Comparison of ENCODE assay signal across 22 cellular contexts in genomic region chr22:33652596-33652995, GRCh38.
DNase-seq lines count a peak whose midpoint lies in the region; ATAC-seq and TF ChIP-seq lines count a peak whose summit lies in the region.
"Had no signal": no experiment of that assay in that cellular context is flagged by ENCODE, and none has a peak within 500 bp of the region (broad histone marks: within the 10 kb centered on the region; RNA-seq: fewer than 3 reads in every experiment).

No MANE protein-coding gene starts in this region.

- H4K8ac ChIP-seq in IMR-90 (ENCODE audit: low read depth in 2 of 2, low read length in 2 of 2) (no peak overlapping the region), mesenchymal stem cell (ENCODE audit: low read length) (no peak overlapping the region)

- POLR2A ChIA-PET in IMR-90 (lab: Charles Lee; ENCODE audit: unreplicated experiment): no interaction called here

- H3K27me3 ChIP-seq in IMR-90 (ENCODE audit: control insufficient read depth, insufficient read depth, low read length) (no peaks in the 10 kb centered on the region), brain microvascular endothelial cell (replicated peaks) (no peaks in the 10 kb centered on the region), mesenchymal stem cell (ENCODE audit: control insufficient read depth in 1 of 2, insufficient read depth in 1 of 2, low read length in 2 of 2) (no peaks in the 10 kb centered on the region)
- H3K27me3 ChIP-seq: body of pancreas, esophagus squamous epithelium had no signal

- no peak overlapping the region for H3K56ac ChIP-seq in IMR-90 (ENCODE audit: extremely low read depth, insufficient read depth, low read length)

- H3K9ac ChIP-seq in IMR-90 (ENCODE audit: low read depth, low read length) (no peak overlapping the region), mesenchymal stem cell (ENCODE audit: low read length) (no peak overlapping the region)

- H3K79me1 ChIP-seq in IMR-90 (ENCODE audit: low read depth in 1 of 2, low read length in 2 of 2) (no peaks in the 10 kb centered on the region; a peak in 1 of 4 replicates), mesenchymal stem cell (replicated peaks; ENCODE audit: low read length, poor library complexity, severe bottlenecking) (peaks cover 1% of the 10 kb centered on the region)

- no peaks in the 10 kb centered on the region for H3K4me1 Mint-ChIP-seq in activated CD4-positive, alpha-beta T cell treated with anti-CD3 and anti-CD28 coated beads, Interleukin-2, amount 10 ng/mL, durations not matched to agents 24 days and 14 days
- H3K4me1 Mint-ChIP-seq: activated naive CD8-positive, alpha-beta T cell treated with anti-CD3 and anti-CD28 coated beads, Interleukin-2, amount 10 ng/mL, durations not matched to agents 7 days and 5 days; CD14-positive monocyte had no signal

- H2AK5ac ChIP-seq in IMR-90 (ENCODE audit: low read depth, low read length) (no peak overlapping the region), mesenchymal stem cell (ENCODE audit: low read length, severe bottlenecking) (no peak overlapping the region)

- H3K27ac Mint-ChIP-seq in activated CD4-positive, alpha-beta T cell treated with anti-CD3 and anti-CD28 coated beads, Interleukin-2, amount 10 ng/mL, durations not matched to agents 24 days and 14 days: no peak overlapping the region
- H3K27ac Mint-ChIP-seq: activated naive CD8-positive, alpha-beta T cell treated with anti-CD3 and anti-CD28 coated beads, Interleukin-2, amount 10 ng/mL, durations not matched to agents 7 days and 5 days; CD14-positive monocyte had no signal

- H3K9me3 ChIP-seq in IMR-90 (ENCODE audit: control insufficient read depth, insufficient read depth, low read length) (no peaks in the 10 kb centered on the region), mesenchymal stem cell (ENCODE audit: control insufficient read depth, low read length) (peaks cover 4% of the 10 kb centered on the region)
- H3K9me3 ChIP-seq: body of pancreas, esophagus squamous epithelium, mucosa of descending colon had no signal

- CTCF ChIA-PET in IMR-90 (lab: Yijun Ruan, JAX): interaction anchor here (0.7 kb wide), 1 partner anchor 31 kb away, joined by 9 read pairs; no protein-coding TSS in a partner anchor

- H3K4me2 ChIP-seq in IMR-90 (ENCODE audit: low read depth, low read length): no peak overlapping the region
- H3K4me2 ChIP-seq in mesenchymal stem cell (ENCODE audit: low read length, poor library complexity, severe bottlenecking): no peak overlapping the region

- H3K23ac ChIP-seq in IMR-90 (ENCODE audit: low read depth, low read length): no peak overlapping the region
- no peak overlapping the region for H3K23ac ChIP-seq in mesenchymal stem cell (ENCODE audit: low read length in 2 of 2)

- H2BK120ac ChIP-seq in IMR-90 (ENCODE audit: low read depth, low read length) (no peak overlapping the region), mesenchymal stem cell (ENCODE audit: low read depth, low read length) (no peak overlapping the region)

- H3K36me3 Mint-ChIP-seq in activated CD4-positive, alpha-beta T cell treated with anti-CD3 and anti-CD28 coated beads, Interleukin-2, amount 10 ng/mL, durations not matched to agents 24 days and 14 days (ENCODE audit: low read depth): no peaks in the 10 kb centered on the region
- H3K36me3 Mint-ChIP-seq: activated naive CD8-positive, alpha-beta T cell treated with anti-CD3 and anti-CD28 coated beads, Interleukin-2, amount 10 ng/mL, durations not matched to agents 7 days and 5 days; CD14-positive monocyte had no signal

- H2AFZ ChIP-seq in IMR-90 (replicated peaks; ENCODE audit: low read length, poor library complexity): no peak overlapping the region
- H2AFZ ChIP-seq in mesenchymal stem cell (ENCODE audit: low read depth, low read length): no peak overlapping the region

- peak; percentile 44 for ATAC-seq in IMR-90 (ENCODE audit: low read depth)
- ATAC-seq in HG03108 (IDR thresholded peaks at IDR 0.05; ENCODE audit: unreplicated experiment): no peak
- no peak for ATAC-seq in GM21717 (IDR thresholded peaks at IDR 0.05; ENCODE audit: unreplicated experiment)
- no peak for ATAC-seq in HG02970 (IDR thresholded peaks at IDR 0.05; ENCODE audit: low FRiP score, unreplicated experiment)
- ATAC-seq: body of pancreas, mucosa of descending colon, Panc1 had no signal

- no peak for TF ChIP-seq RAD21 in IMR-90 (IDR thresholded peaks at IDR 0.05; ENCODE audit: low read length)

- no peak for TF ChIP-seq POLR2A in IMR-90 (IDR thresholded peaks at IDR 0.05; ENCODE audit: low read depth, low read length)

- no peak overlapping the region for H3K27ac ChIP-seq in IMR-90 (ENCODE audit: insufficient read depth, low read length)
- H3K27ac ChIP-seq in brain microvascular endothelial cell: no peak overlapping the region
- no peak overlapping the region for H3K27ac ChIP-seq in mesenchymal stem cell (ENCODE audit: low read length, poor library complexity, severe bottlenecking)
- H3K27ac ChIP-seq: body of pancreas, esophagus squamous epithelium, left ventricle myocardium inferior had no signal

- no peak for TF ChIP-seq CTCF in IMR-90 (conservative IDR thresholded peaks at IDR 0.05; ENCODE audit: low read depth, low read length)
- no peak for TF ChIP-seq CTCF in brain microvascular endothelial cell (IDR thresholded peaks at IDR 0.05; ENCODE audit: low read depth, low read length, missing control alignments)

- H4K91ac ChIP-seq in IMR-90 (ENCODE audit: insufficient read depth, low read depth, low read length) (no peak overlapping the region), mesenchymal stem cell (ENCODE audit: low read length) (no peak overlapping the region)

- H3K18ac ChIP-seq in IMR-90 (ENCODE audit: low read depth, low read length): no peak overlapping the region
- H3K18ac ChIP-seq in mesenchymal stem cell (ENCODE audit: low read depth in 1 of 2, low read length in 2 of 2): no peak overlapping the region

- H2BK15ac ChIP-seq in IMR-90 (ENCODE audit: low read depth, low read length) (no peak overlapping the region), mesenchymal stem cell (ENCODE audit: low read depth, poor library complexity, severe bottlenecking) (no peak overlapping the region)

- H3K4me1 ChIP-seq in IMR-90 (ENCODE audit: control insufficient read depth, insufficient read depth, low read length) (0 out of 2 replicates have a peak, but pooled peaks cover 1% of the 10 kb centered on the region), mesenchymal stem cell (ENCODE audit: control insufficient read depth, insufficient read depth, low read depth, low read length) (no peaks in the 10 kb centered on the region)

- intact Hi-C loops in IMR-90 (cut with micrococcal nuclease): no loop called here
- intact Hi-C loops in activated CD4-positive, alpha-beta T cell treated with anti-CD3 and anti-CD28 coated beads, Interleukin-2, amount 10 ng/mL, durations not matched to agents 24 days and 14 days (cut with micrococcal nuclease): no loop called here

- no peaks in the 10 kb centered on the region for H4K20me1 ChIP-seq in IMR-90 (ENCODE audit: insufficient read depth, low read length)

- no TSS peak for BruUV-seq in IMR-90 (replicated peaks; lab: Mats Ljungman, UMichigan)

- H3K36me3 ChIP-seq in IMR-90 (ENCODE audit: control insufficient read depth, insufficient read depth, low read length): no peaks in the 10 kb centered on the region
- H3K36me3 ChIP-seq in brain microvascular endothelial cell (replicated peaks): no peaks in the 10 kb centered on the region
- H3K36me3 ChIP-seq in mesenchymal stem cell (ENCODE audit: control insufficient read depth in 1 of 2, insufficient read depth in 2 of 2, low read depth in 1 of 2, low read length in 2 of 2): peaks cover 0 to 19% of the 10 kb centered on the region in 2 experiments

- no peak overlapping the region for H2AK9ac ChIP-seq in IMR-90 (replicated peaks; ENCODE audit: low read depth, low read length, poor library complexity)

- H2BK12ac ChIP-seq in mesenchymal stem cell (ENCODE audit: low read length in 2 of 2): no peak overlapping the region

- DNase-seq in AG08395 (ENCODE audit: low spot score) (peak; percentile 3), IMR-90 (peak; percentile 31), brain microvascular endothelial cell (peak; percentile 1), mesenchymal stem cell (peak; percentile 52)
- DNase-seq in activated CD4-positive, alpha-beta T cell treated with anti-CD3 and anti-CD28 coated beads, Interleukin-2, amount 10 ng/mL, durations not matched to agents 24 days and 14 days: no peak
- DNase-seq: ACHN; activated CD4-positive, alpha-beta T cell treated with anti-CD3 and anti-CD28 coated beads, Interleukin-2, amount 50 U/mL, for 48 hours; activated CD8-positive, alpha-beta memory T cell treated with anti-CD3 and anti-CD28 coated beads, Interleukin-2, amount 50 U/mL, for 48 hours; activated naive CD8-positive, alpha-beta T cell treated with anti-CD3 and anti-CD28 coated beads, Interleukin-2, amount 10 ng/mL, durations not matched to agents 7 days and 5 days; body of pancreas; effector memory CD4-positive, alpha-beta T cell; esophagus squamous epithelium; left ventricle myocardium inferior; mucosa of descending colon; NCI-H1105; NCI-H2107; posterior cingulate gyrus had no signal

- in situ Hi-C loops in IMR-90 (cut with MboI; ENCODE audit: low sequenced_read_pairs): no loop called here
- in situ Hi-C loops in brain microvascular endothelial cell (cut with HindIII; ENCODE audit: low pct_ligation_motif_present, low sequenced_read_pairs): no loop called here

- no peaks in the 10 kb centered on the region for H3K9me1 ChIP-seq in IMR-90 (ENCODE audit: insufficient read depth, low read length)

- H4K5ac ChIP-seq in IMR-90 (ENCODE audit: low read depth, low read length): no peak overlapping the region

- no peak overlapping the region for H2BK20ac ChIP-seq in IMR-90 (ENCODE audit: low read depth, low read length)

- H3K4me3 Mint-ChIP-seq in activated CD4-positive, alpha-beta T cell treated with anti-CD3 and anti-CD28 coated beads, Interleukin-2, amount 10 ng/mL, durations not matched to agents 24 days and 14 days: no peak overlapping the region
- H3K4me3 Mint-ChIP-seq: activated naive CD8-positive, alpha-beta T cell treated with anti-CD3 and anti-CD28 coated beads, Interleukin-2, amount 10 ng/mL, durations not matched to agents 7 days and 5 days; CD14-positive monocyte had no signal

- H3K4me3 ChIP-seq in IMR-90 (ENCODE audit: insufficient read depth, low read depth, low read length) (no peak overlapping the region), brain microvascular endothelial cell (ENCODE audit: low read depth, low read length) (no peak overlapping the region), mesenchymal stem cell (ENCODE audit: insufficient read depth in 1 of 2, low read depth in 1 of 2, low read length in 2 of 2) (no peak overlapping the region)
- H3K4me3 ChIP-seq: body of pancreas, esophagus squamous epithelium, left ventricle myocardium inferior, mucosa of descending colon had no signal

- dilution Hi-C loops in IMR-90 (cut with HindIII; ENCODE audit: low sequenced_read_pairs, unreplicated experiment): no loop called here

- WGBS in IMR-90 (ENCODE audit: extremely low coverage in 2 of 2, insufficient read length in 1 of 2), 2 experiments: 0% methylated on average over 2 of the region's 5 CpGs; no CpG with 5 or more reads in 1 of the 2 experiments
- whole genome bisulfite sequencing in mesenchymal stem cell: 8% methylated on average over 4 of the region's 5 CpGs

- no peaks in the 10 kb centered on the region for H3K27me3 Mint-ChIP-seq in activated CD4-positive, alpha-beta T cell treated with anti-CD3 and anti-CD28 coated beads, Interleukin-2, amount 10 ng/mL, durations not matched to agents 24 days and 14 days
- H3K27me3 Mint-ChIP-seq: activated naive CD8-positive, alpha-beta T cell treated with anti-CD3 and anti-CD28 coated beads, Interleukin-2, amount 10 ng/mL, durations not matched to agents 7 days and 5 days had no signal

- H2BK5ac ChIP-seq in IMR-90 (ENCODE audit: low read depth, low read length, poor library complexity, severe bottlenecking) (no peak overlapping the region), mesenchymal stem cell (ENCODE audit: low read depth, low read length, poor library complexity, severe bottlenecking) (no peak overlapping the region)

- H3K4ac ChIP-seq in IMR-90 (ENCODE audit: low read depth, low read length) (no peak overlapping the region), mesenchymal stem cell (ENCODE audit: low read depth in 1 of 2, low read length in 2 of 2) (no peak overlapping the region)

- H3K9me3 Mint-ChIP-seq in activated CD4-positive, alpha-beta T cell treated with anti-CD3 and anti-CD28 coated beads, Interleukin-2, amount 10 ng/mL, durations not matched to agents 24 days and 14 days: peaks cover 55% of the 10 kb centered on the region

- H3K14ac ChIP-seq in IMR-90 (replicated peaks; ENCODE audit: low read depth, low read length) (no peak overlapping the region), mesenchymal stem cell (ENCODE audit: low read length in 2 of 2) (no peak overlapping the region)
